ENCODE assay signal across 8 cellular contexts in genomic region chr9:33446507-33447403, GRCh38. TPM values are rescaled to one million over a fixed set of nuclear protein-coding genes. Genes with fewer than 3 reads are reported as not detected.
A peak's percentile ranks its signal among the peaks of the same experiment; 100 is the strongest.
DNase-seq lines count a peak whose midpoint lies in the region; ATAC-seq and TF ChIP-seq lines count a peak whose summit lies in the region.

No MANE protein-coding gene starts in this region.

- no peaks in the 10 kb centered on the region for H3K9me3 ChIP-seq in aorta (ENCODE audit: control insufficient read depth, low read length)

- H3K4me3 ChIP-seq in aorta (ENCODE audit: low read length in 2 of 2): peak overlapping the region in 1 of 2 donors; percentile 24

- ATAC-seq in HG02884 (IDR thresholded peaks at IDR 0.05; ENCODE audit: unreplicated experiment) (peak; percentile 84), foreskin keratinocyte (peak; percentile 71), aorta (ENCODE audit: low FRiP score) (peak; percentile 31)

- TF ChIP-seq CTCF in foreskin keratinocyte (conservative IDR thresholded peaks at IDR 0.05) (no peak), progenitor cell of endocrine pancreas (IDR thresholded peaks at IDR 0.05; ENCODE audit: unreplicated experiment) (no peak)

- H3K27ac ChIP-seq in foreskin keratinocyte (no peak overlapping the region), aorta (ENCODE audit: low read depth in 1 of 2, low read length in 2 of 2) (no peak overlapping the region)

- 47 to 51% methylated on average over 21 of the region's 21 CpGs for WGBS in aorta, 2 donors

- H3K4me1 ChIP-seq in foreskin keratinocyte (peaks cover 10% of the 10 kb centered on the region), aorta (ENCODE audit: control insufficient read depth in 1 of 2, insufficient read depth in 2 of 2, low read length in 2 of 2) (no peaks in the 10 kb centered on the region)

- peak; percentile 62 for DNase-seq in SIG-M5 treated with dmso at 0.1 percent for 504 hours (lab: John Stamatoyannopoulos, UW; ENCODE audit: unreplicated experiment)
- no peak for DNase-seq in SIG-M5 (lab: John Stamatoyannopoulos, UW)
- DNase-seq in NCI-H446 treated with DMSO at 0.1 percent for 48 hours (lab: John Stamatoyannopoulos, UW): peak; percentile 45
- DNase-seq in activated T-cell treated with anti-CD3 and anti-CD28 coated beads, Interleukin-2, amount 50 U/mL, for 1 hour: peak; percentile 65
- peak in 1 of 2 donors; percentile 44 for DNase-seq in foreskin keratinocyte
- DNase-seq in progenitor cell of endocrine pancreas (ENCODE audit: low spot score, unreplicated experiment): no peak
- DNase-seq in aorta: peak in 1 of 2 donors; percentile 67

- no peaks in the 10 kb centered on the region for H3K36me3 ChIP-seq in aorta (ENCODE audit: control insufficient read depth in 1 of 2, insufficient read depth in 2 of 2, low read length in 1 of 2)

- intact Hi-C loops in aorta (cut with DNase I): no loop called here

- peaks cover 25% of the 10 kb centered on the region for H3K27me3 Mint-ChIP-seq in progenitor cell of endocrine pancreas

- peak overlapping the region; percentile 89 for H3K27ac Mint-ChIP-seq in progenitor cell of endocrine pancreas

- H3K36me3 Mint-ChIP-seq in progenitor cell of endocrine pancreas (ENCODE audit: insufficient read depth): no peaks in the 10 kb centered on the region

- no peaks in the 10 kb centered on the region for H3K27me3 ChIP-seq in foreskin keratinocyte
- H3K27me3 ChIP-seq in aorta (ENCODE audit: control insufficient read depth in 1 of 2, insufficient read depth in 2 of 2, low read length in 1 of 2): no peaks in the 10 kb centered on the region

- H3K9me3 Mint-ChIP-seq in progenitor cell of endocrine pancreas (ENCODE audit: low read depth): no peaks in the 10 kb centered on the region

- peaks cover 28% of the 10 kb centered on the region for H3K4me1 Mint-ChIP-seq in progenitor cell of endocrine pancreas (ENCODE audit: low read depth)

- H3K4me3 Mint-ChIP-seq in progenitor cell of endocrine pancreas (ENCODE audit: low read depth): peak overlapping the region; percentile 65

RNA-seq across cellular contexts. Expression of gene AQP3, which starts 0.6 kb away (rescaled TPM):
- 129 and 173 TPM in 2 replicates for total RNA-seq in foreskin keratinocyte
- 138 and 192 TPM in 2 replicates for polyA plus RNA-seq in foreskin keratinocyte
- 6.3 and 6.9 TPM in 2 replicates for total RNA-seq in progenitor cell of endocrine pancreas
- 1 to 10 TPM; 2.8 to 6.0 TPM for total RNA-seq in aorta
- polyA plus RNA-seq in aorta: 1 to 10 TPM; 2.8 to 9.3 TPM

RNA-seq across cellular contexts. Expression of gene NOL6, which starts 27.0 kb away (rescaled TPM):
- 105 and 109 TPM in 2 replicates for total RNA-seq in foreskin keratinocyte
- 79.1 and 80.5 TPM in 2 replicates for polyA plus RNA-seq in foreskin keratinocyte
- 29.6 and 32.7 TPM in 2 replicates for total RNA-seq in progenitor cell of endocrine pancreas
- 10 to 100 TPM; 20.2 to 24.3 TPM for total RNA-seq in aorta
- 10 to 100 TPM in 1 of 2 donors, 1 to 10 TPM in 1; 5.9 to 26.5 TPM for polyA plus RNA-seq in aorta

RNA-seq across cellular contexts. Expression of gene AQP7, which starts 44.4 kb away (rescaled TPM):
- total RNA-seq in foreskin keratinocyte (not detected in 2 replicates), progenitor cell of endocrine pancreas (3.3 and 4.4 TPM in 2 replicates), aorta (1 to 10 TPM; 2.7 to 9.1 TPM)
- polyA plus RNA-seq in foreskin keratinocyte (not detected in 2 replicates), aorta (10 to 100 TPM in 1 of 2 donors, 1 to 10 TPM in 1; 1.4 to 12.0 TPM)

Comparison
In these comparisons a context has a peak if more than half of its experiments do, and no peak if none do; other contexts are left out.
1. DNase-seq: peak in SIG-M5 treated with dmso at 0.1 percent for 504 hours (single experiment), NCI-H446 treated with DMSO at 0.1 percent for 48 hours (single experiment) and activated T-cell treated with anti-CD3 and anti-CD28 coated beads, Interleukin-2, amount 50 U/mL, for 1 hour (single experiment); none in SIG-M5 (single experiment) and progenitor cell of endocrine pancreas (single experiment).
2. ATAC-seq: peak in every context shown above with its lines; median percentile 84 in HG02884; 71 in foreskin keratinocyte; 31 in aorta.
3. RNA of gene AQP3, which starts 0.6 kb away (total RNA-seq): 129 to 173 TPM in foreskin keratinocyte; 6.3 to 6.9 TPM in progenitor cell of endocrine pancreas and 2.8 to 6.0 TPM in aorta; every median in the first group is over 10 times any median in the second.